19 cellular contexts compared by ENCODE assay signal in genomic region chr11:12968101-12968500, GRCh38. TPM values are rescaled to one million over a fixed set of nuclear protein-coding genes. Genes with fewer than 3 reads are reported as not detected.
A peak's percentile ranks its signal among the peaks of the same experiment; 100 is the strongest.
DNase-seq lines count a peak whose midpoint lies in the region; ATAC-seq and TF ChIP-seq lines count a peak whose summit lies in the region.
"Had no signal": no experiment of that assay in that cellular context is flagged by ENCODE, and none has a peak within 500 bp of the region (broad histone marks: within the 10 kb centered on the region; RNA-seq: fewer than 3 reads in every experiment).

No MANE protein-coding gene starts in this region.

- H3K27me3 ChIP-seq in upper lobe of left lung = no peaks in the 10 kb centered on the region

- no peak overlapping the region for H3K4me3 ChIP-seq in upper lobe of left lung
- H3K4me3 ChIP-seq: A549 had no signal

- no peak for TF ChIP-seq EP300 in upper lobe of left lung (IDR thresholded peaks at IDR 0.05)

- no peaks in the 10 kb centered on the region for H3K9me3 ChIP-seq in upper lobe of left lung
- H3K9me3 ChIP-seq: A549 had no signal

- intact Hi-C loops in left ventricle myocardium superior (cut with micrococcal nuclease) = no loop called here

- in situ Hi-C loops in SK-MEL-5 (cut with HindIII; ENCODE audit: low pct_unique_long_range_greater_than_20kb, low sequenced_read_pairs) = no loop called here

- DNase-seq in A172 (ENCODE audit: low spot score) (peak; percentile 21), HPDE6-E6E7 (ENCODE audit: extremely low spot score) (peak; percentile 33), SK-MEL-5 (ENCODE audit: low read depth, low spot score) (peak; percentile 36), kidney glomerular epithelial cell (lab: John Stamatoyannopoulos, UW) (peak; percentile 45), upper lobe of left lung (no peak), left ventricle myocardium superior (no peak)
- no peak for DNase-seq in activated CD4-positive, alpha-beta T cell treated with anti-CD3 and anti-CD28 coated beads, Interleukin-2, amount 50 U/mL, for 48 hours
- DNase-seq: Calu3; CD4-positive, alpha-beta memory T cell; Kasumi-1; NCI-H1105; NCI-H2081; SHP77 had no signal

- H3K36me3 ChIP-seq in upper lobe of left lung = no peaks in the 10 kb centered on the region

- no peak overlapping the region for H3K27ac ChIP-seq in upper lobe of left lung
- H3K27ac ChIP-seq: HL-60 had no signal

- ATAC-seq in HG03460 (IDR thresholded peaks at IDR 0.05; ENCODE audit: unreplicated experiment) (no peak), upper lobe of left lung (ENCODE audit: low FRiP score in 2 of 2) (no peak), left ventricle myocardium superior (no peak)
- ATAC-seq: A549 had no signal

- no peak for TF ChIP-seq CTCF in upper lobe of left lung (IDR thresholded peaks at IDR 0.05)

- no peak for TF ChIP-seq POLR2A in upper lobe of left lung (IDR thresholded peaks at IDR 0.05)

- 40 to 61% methylated on average over 1 of the region's 1 CpG for WGBS in upper lobe of left lung, 2 donors

- no peaks in the 10 kb centered on the region for H3K4me1 ChIP-seq in upper lobe of left lung

RNA-seq across cellular contexts. Expression of gene RASSF10, which starts 41.0 kb away (rescaled TPM):
- not detected in 2 replicates for total RNA-seq in A172 (2014; rRNA removed; shearing (Covaris generic))
- 0.11 and 0.45 TPM in 2 replicates for total RNA-seq in SK-MEL-5 (2014; rRNA removed; shearing (Covaris generic))
- polyA plus RNA-seq in SK-MEL-5 (2015; cell fraction: cytosol; rRNA removed) = 0.33 and 0.61 TPM in 2 replicates
- 0.34 TPM in 1 of 2 replicates, not detected in the other for polyA plus RNA-seq in SK-MEL-5 (2015; cell fraction: nucleus; rRNA removed)
- total RNA-seq in upper lobe of left lung (1 to 10 TPM; 2.0 to 9.6 (median 4.7) TPM), left ventricle myocardium superior (0.42 TPM)
- total RNA-seq: CD4-positive, alpha-beta memory T cell; NCI-H460 had no signal
- polyA plus RNA-seq: BJ; CD4-positive, alpha-beta memory T cell; IgD-negative memory B cell had no signal

Comparison
In these comparisons a context has a peak if more than half of its experiments do, and no peak if none do; other contexts are left out.
1. DNase-seq: peak in A172 (single experiment), HPDE6-E6E7 (single experiment), SK-MEL-5 (single experiment) and kidney glomerular epithelial cell (single experiment); none in upper lobe of left lung (0 of 2), activated CD4-positive, alpha-beta T cell treated with anti-CD3 and anti-CD28 coated beads, Interleukin-2, amount 50 U/mL, for 48 hours (0 of 2) and left ventricle myocardium superior (single experiment).